Comparison of ENCODE assay signal across 8 cellular contexts in the genomic region with DNA sequence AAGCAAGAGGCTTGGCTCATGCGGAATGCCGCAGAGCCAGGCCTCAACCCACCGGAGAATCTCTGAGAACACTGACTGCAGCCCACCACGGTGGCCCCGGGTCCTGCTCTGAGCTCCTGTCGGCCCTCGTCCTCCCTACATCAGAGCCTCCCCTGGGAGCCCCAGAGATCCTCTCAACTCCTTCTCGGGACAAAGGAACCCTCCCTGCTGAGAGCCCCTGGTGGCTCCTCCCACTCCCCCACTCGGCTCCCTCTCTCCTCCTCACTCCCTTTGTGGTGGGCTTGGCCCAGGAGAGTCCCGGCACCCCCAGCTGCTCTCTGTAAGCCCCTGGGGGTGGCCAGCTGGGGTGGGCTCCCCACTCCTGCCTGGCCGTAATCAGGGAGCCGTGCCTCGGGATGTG.
A peak's percentile ranks its signal among the peaks of the same experiment; 100 is the strongest.
DNase-seq lines count a peak whose midpoint lies in the region; ATAC-seq and TF ChIP-seq lines count a peak whose summit lies in the region.

No MANE protein-coding gene starts in this region.

- peak; percentile 2 for ATAC-seq in GM21529 (IDR thresholded peaks at IDR 0.05; ENCODE audit: unreplicated experiment)

- no peaks in the 10 kb centered on the region for H3K27me3 ChIP-seq in rectal smooth muscle tissue (ENCODE audit: control insufficient read depth, insufficient read depth, low read length)

- H3K9ac ChIP-seq in SK-N-MC (ENCODE audit: insufficient read length): peak overlapping the region; percentile 81
- H3K9ac ChIP-seq in rectal smooth muscle tissue (ENCODE audit: low read length): peak overlapping the region; percentile 51

- peak overlapping the region; percentile 62 for H3K4me3 ChIP-seq in AG10803 (ENCODE audit: low read length)
- H3K4me3 ChIP-seq in SK-N-MC: peak overlapping the region; percentile 79
- peak overlapping the region; percentile 70 for H3K4me3 ChIP-seq in rectal smooth muscle tissue (ENCODE audit: low read length)

- peaks cover 32% of the 10 kb centered on the region for H3K4me1 ChIP-seq in rectal smooth muscle tissue (ENCODE audit: control insufficient read depth, insufficient read depth, low read length)

- DNase-seq in AG10803 (ENCODE audit: low read depth) (peak; percentile 25), SK-N-MC (ENCODE audit: low read depth, low spot score) (peak; percentile 32), fibroblast of gingiva (ENCODE audit: low read depth) (peak; percentile 30), NCI-H2227 treated with DMSO at 0.1 percent for 48 hours (lab: John Stamatoyannopoulos, UW) (no peak), NCI-H1930 (lab: John Stamatoyannopoulos, UW) (no peak)
- DNase-seq in activated CD4-positive, CD25-positive, alpha-beta regulatory T cell (lab: John Stamatoyannopoulos, UW): no peak

- peak overlapping the region; percentile 92 for H3K27ac ChIP-seq in SK-N-MC
- H3K27ac ChIP-seq in rectal smooth muscle tissue (ENCODE audit: low read depth, low read length): peak overlapping the region; percentile 92

- H3K36me3 ChIP-seq in SK-N-MC (ENCODE audit: insufficient read depth, low read length): no peaks in the 10 kb centered on the region
- no peaks in the 10 kb centered on the region for H3K36me3 ChIP-seq in rectal smooth muscle tissue (ENCODE audit: control insufficient read depth, insufficient read depth, low read length)

- H3K9me3 ChIP-seq in SK-N-MC (ENCODE audit: low read depth, low read length): no peaks in the 10 kb centered on the region

- TF ChIP-seq CTCF in AG10803 (conservative IDR thresholded peaks at IDR 0.05; ENCODE audit: low read length): no peak

Comparison
In these comparisons a context has a peak if more than half of its experiments do, and no peak if none do; other contexts are left out.
1. DNase-seq: peak in AG10803 (single experiment), SK-N-MC (single experiment) and fibroblast of gingiva (single experiment); none in NCI-H2227 treated with DMSO at 0.1 percent for 48 hours (single experiment), activated CD4-positive, CD25-positive, alpha-beta regulatory T cell (0 of 4) and NCI-H1930 (0 of 2).
2. Peak in every context shown above with its lines, with median percentiles within 50 percentile points of each other: H3K4me3 ChIP-seq.